ENCODE assay signal across 1 cellular context in genomic region chr10:80520661-80521488, GRCh38.
TF ChIP-seq lines count a peak whose summit lies in the region.

No MANE protein-coding gene starts in this region.

TF ChIP-seq in SK-N-SH, 30 proteins besides CTCF, POLR2A, EP300 and RAD21 (continued from another document):
- no peak for TF ChIP-seq USF1 (IDR thresholded peaks at IDR 0.05; ENCODE audit: borderline replicate concordance, low read depth)
- TF ChIP-seq YY1 (IDR thresholded peaks at IDR 0.05; ENCODE audit: low read depth), result no peak
- TF ChIP-seq NFIC (IDR thresholded peaks at IDR 0.05; ENCODE audit: borderline replicate concordance), result no peak
- no peak for TF ChIP-seq FOXM1 (IDR thresholded peaks at IDR 0.05; ENCODE audit: low read depth)
- TF ChIP-seq MXI1 (IDR thresholded peaks at IDR 0.05; ENCODE audit: low read depth, low read length), result no peak
- no peak for TF ChIP-seq NRF1 (IDR thresholded peaks at IDR 0.05; ENCODE audit: low read depth, low read length)
